29 cellular contexts compared by ENCODE assay signal in the genomic region with DNA sequence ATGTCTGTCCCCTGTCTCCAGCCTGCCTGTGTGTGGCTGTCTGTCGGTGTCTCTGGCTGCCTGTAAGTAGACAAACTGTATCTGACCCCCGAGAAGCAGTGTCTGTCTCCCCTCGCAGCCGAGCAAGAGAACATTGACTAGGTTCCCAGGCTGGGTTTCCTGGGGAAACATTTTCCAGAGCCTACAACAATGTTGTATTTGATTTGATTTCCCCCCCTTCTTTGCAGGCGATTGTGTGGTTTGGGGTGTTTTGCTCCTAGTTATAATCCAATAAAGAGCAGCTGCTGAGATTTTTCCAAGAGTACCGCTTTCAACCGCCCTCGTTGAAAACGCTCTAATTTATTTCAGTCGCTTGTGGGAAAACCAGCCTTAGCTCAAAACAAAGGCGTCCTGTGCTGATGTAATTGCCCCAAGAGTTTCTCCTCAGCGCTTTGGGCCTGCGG.
DNase-seq lines count a peak whose midpoint lies in the region; ATAC-seq, FAIRE-seq and TF ChIP-seq lines count a peak whose summit lies in the region.
"Had no signal": no experiment of that assay in that cellular context is flagged by ENCODE, and none has a peak within 500 bp of the region (broad histone marks: within the 10 kb centered on the region; RNA-seq: fewer than 3 reads in every experiment).

No MANE protein-coding gene starts in this region.

- TF ChIP-seq POLR2A in H1 (IDR thresholded peaks at IDR 0.05; ENCODE audit: control extremely low read depth in 1 of 2, low read depth in 2 of 2, low read length in 2 of 2), result no peak

- H3K79me2 ChIP-seq in H1 (ENCODE audit: control insufficient read depth in 1 of 2, insufficient read depth in 2 of 2, low read length in 2 of 2), result no peaks in the 10 kb centered on the region

- H3K36me3 ChIP-seq in H1 (ENCODE audit: control insufficient read depth in 2 of 4, insufficient read depth in 4 of 4, low read length in 3 of 4), result no peaks in the 10 kb centered on the region
- H3K36me3 ChIP-seq: ascending aorta, right lobe of liver, stomach, thyroid gland, vagina had no signal

- no peak overlapping the region for H3K4ac ChIP-seq in H1 (replicated peaks; ENCODE audit: insufficient read length, low read depth, low read length)

- no peak overlapping the region for H2AK5ac ChIP-seq in H1 (ENCODE audit: low read depth, low read length)

- 0 out of 2 replicates have a peak overlapping the region, but pooled peaks have one; percentile 46 for H2BK12ac ChIP-seq in H1 (ENCODE audit: low read depth, low read length)

- H3K27me3 ChIP-seq in H1 (replicated peaks in 1 of 4; ENCODE audit: control insufficient read depth in 3 of 4, extremely low read depth in 1 of 4, insufficient read depth in 3 of 4, low read length in 3 of 4), result no peaks in the 10 kb centered on the region; a peak in 1 of 7 replicates
- H3K27me3 ChIP-seq: ascending aorta, right lobe of liver, thyroid gland, vagina had no signal

- no peak overlapping the region for H4K91ac ChIP-seq in H1 (replicated peaks; ENCODE audit: insufficient read length, low read length)

- no peak for TF ChIP-seq EP300 in H1 (IDR thresholded peaks at IDR 0.05; ENCODE audit: borderline replicate concordance in 1 of 2, low read depth in 2 of 2, low read length in 2 of 2)

- POLR2A ChIA-PET in H1 (lab: Charles Lee; ENCODE audit: partially characterized antibody), result no interaction called here

- no peaks in the 10 kb centered on the region for H4K20me1 ChIP-seq in H1 (replicated peaks in 1 of 2; ENCODE audit: control insufficient read depth in 1 of 2, insufficient read depth in 2 of 2, low read length in 2 of 2)

- no peaks in the 10 kb centered on the region for H3K36me3 Mint-ChIP-seq in nephron (ENCODE audit: low read depth)
- H3K36me3 Mint-ChIP-seq: activated CD8-positive, alpha-beta memory T cell treated with anti-CD3 and anti-CD28 coated beads, Interleukin-2, amount 10 ng/mL, durations not matched to agents 7 days and 5 days; activated naive CD8-positive, alpha-beta T cell treated with anti-CD3 and anti-CD28 coated beads, Interleukin-2, amount 10 ng/mL, durations not matched to agents 7 days and 5 days; memory B cell; T-cell had no signal

- 0 out of 2 replicates have a peak overlapping the region, but pooled peaks have one; percentile 61 for H2BK20ac ChIP-seq in H1 (ENCODE audit: low read length)

- H2BK5ac ChIP-seq in H1 (ENCODE audit: low read depth, low read length), result no peak overlapping the region

- H3K56ac ChIP-seq in H1 (replicated peaks; ENCODE audit: insufficient read length, low read depth, low read length), result no peak overlapping the region

- H2BK15ac ChIP-seq in H1 (ENCODE audit: low read length), result no peak overlapping the region

- TF ChIP-seq CTCF in H1 (IDR thresholded peaks at IDR 0.05; ENCODE audit: control extremely low read depth in 1 of 3, insufficient read depth in 1 of 3, low read depth in 1 of 3, low read length in 3 of 3) (no peak), nephron (IDR thresholded peaks at IDR 0.05; ENCODE audit: unreplicated experiment in 3 of 3) (no peak)

- H3K4me1 ChIP-seq in H1 (replicated peaks in 1 of 4; ENCODE audit: control insufficient read depth in 3 of 4, insufficient read depth in 4 of 4, low read length in 3 of 4), result peaks cover 3 to 7% (median 6%) of the 10 kb centered on the region in 4 experiments; a peak in 6 of 7 replicates
- H3K4me1 ChIP-seq: right lobe of liver had no signal

- H3K4me3 Mint-ChIP-seq in nephron, result no peak overlapping the region
- H3K4me3 Mint-ChIP-seq: activated CD8-positive, alpha-beta memory T cell treated with anti-CD3 and anti-CD28 coated beads, Interleukin-2, amount 10 ng/mL, durations not matched to agents 7 days and 5 days; activated naive CD8-positive, alpha-beta T cell treated with anti-CD3 and anti-CD28 coated beads, Interleukin-2, amount 10 ng/mL, durations not matched to agents 7 days and 5 days; CD4-positive, alpha-beta T cell; HFFc6; memory B cell; T-cell had no signal

- FAIRE-seq in H1 (lab: Jason Lieb, UNC) (no peak), RCC 7860 (lab: Jason Lieb, UNC) (no peak)

- H3K4me2 ChIP-seq in H1 (ENCODE audit: insufficient read depth in 1 of 2, low read depth in 2 of 2, low read length in 2 of 2), result no peak overlapping the region

- no peak overlapping the region for H3K27ac ChIP-seq in H1 (ENCODE audit: low read depth, low read length)
- H3K27ac ChIP-seq: ascending aorta, right lobe of liver, RWPE1, stomach, vagina had no signal

- no peaks in the 10 kb centered on the region for H3K9me3 ChIP-seq in H1 (ENCODE audit: insufficient read depth in 2 of 2, low read depth in 1 of 2, low read length in 1 of 2)
- H3K9me3 ChIP-seq: ascending aorta, right lobe of liver, stomach, thyroid gland, vagina had no signal

- CTCF ChIA-PET in H1 (lab: Charles Lee; ENCODE audit: partially characterized antibody), result interaction anchor here (1.6 kb wide), 1 partner anchor 10 kb away, joined by 4 read pairs; no protein-coding TSS in a partner anchor

- no peak overlapping the region for H2AFZ ChIP-seq in H1 (ENCODE audit: low read length)

- ATAC-seq in left cardiac atrium, result no peak
- ATAC-seq: activated CD8-positive, alpha-beta memory T cell treated with anti-CD3 and anti-CD28 coated beads, Interleukin-2, amount 10 ng/mL, durations not matched to agents 7 days and 5 days; left lobe of liver; right lobe of liver; T-cell had no signal

- no peak overlapping the region for H2BK120ac ChIP-seq in H1 (replicated peaks; ENCODE audit: low read depth, low read length)

- H3K23me2 ChIP-seq in H1 (ENCODE audit: low read depth, low read length), result no peaks in the 10 kb centered on the region

- H4K8ac ChIP-seq in H1 (ENCODE audit: extremely low read depth, insufficient read depth, low read length), result no peak overlapping the region

- 94% methylated on average over 13 of the region's 13 CpGs; no CpG with 5 or more reads in 1 of the 2 experiments for WGBS in H1 (ENCODE audit: extremely low coverage in 1 of 2, insufficient coverage in 1 of 2, insufficient read length in 1 of 2, insufficient replicate concordance in 2 of 2, low coverage in 1 of 2, low lambda C conversion rate in 2 of 2, missing lambda C conversion rate in 1 of 2), 2 experiments

- H3K27ac Mint-ChIP-seq in nephron, result peak overlapping the region in 2 of 3 experiments; percentile 37 to 63
- H3K27ac Mint-ChIP-seq: activated CD8-positive, alpha-beta memory T cell treated with anti-CD3 and anti-CD28 coated beads, Interleukin-2, amount 10 ng/mL, durations not matched to agents 7 days and 5 days; activated naive CD8-positive, alpha-beta T cell treated with anti-CD3 and anti-CD28 coated beads, Interleukin-2, amount 10 ng/mL, durations not matched to agents 7 days and 5 days; CD4-positive, alpha-beta T cell; HFFc6; memory B cell; T-cell had no signal

- H3K9me3 Mint-ChIP-seq in nephron, result no peaks in the 10 kb centered on the region
- H3K9me3 Mint-ChIP-seq: activated naive CD8-positive, alpha-beta T cell treated with anti-CD3 and anti-CD28 coated beads, Interleukin-2, amount 10 ng/mL, durations not matched to agents 7 days and 5 days; CD4-positive, alpha-beta T cell; HFFc6; memory B cell; T-cell had no signal

- peaks cover 17% of the 10 kb centered on the region for H3K4me1 Mint-ChIP-seq in nephron
- H3K4me1 Mint-ChIP-seq: memory B cell had no signal

- H3K14ac ChIP-seq in H1 (ENCODE audit: insufficient read length), result no peak overlapping the region

- H3K79me1 ChIP-seq in H1 (ENCODE audit: low read depth, low read length), result no peaks in the 10 kb centered on the region

- peaks cover 88% of the 10 kb centered on the region for H3K27me3 Mint-ChIP-seq in nephron (ENCODE audit: low read depth)
- H3K27me3 Mint-ChIP-seq: CD4-positive, alpha-beta T cell had no signal

- no peak overlapping the region for H3K4me3 ChIP-seq in H1 (ENCODE audit: extremely low read depth in 1 of 4, insufficient read depth in 2 of 4, low read depth in 3 of 4, low read length in 4 of 4)
- H3K4me3 ChIP-seq: ascending aorta, right lobe of liver, stomach, thyroid gland, vagina had no signal

- intact Hi-C loops in cardiac septum (cut with DNase I), result no loop called here
- intact Hi-C loops in left cardiac atrium (cut with DNase I), result loop anchor here in 1 of 2 donors (10.0 kb wide), 1 partner anchor 165 kb away; no protein-coding TSS in a partner anchor

- no peak overlapping the region for H3K23ac ChIP-seq in H1 (ENCODE audit: insufficient read length)

- no peak overlapping the region for H3K9ac ChIP-seq in H1 (replicated peaks in 1 of 4; ENCODE audit: extremely low read depth in 1 of 4, low read depth in 3 of 4, low read length in 3 of 4)

- no peak overlapping the region for H3K18ac ChIP-seq in H1 (ENCODE audit: extremely low read depth, low read length)

- DNase-seq in cardiac septum (ENCODE audit: low spot score), result peak; percentile 12
- no peak for DNase-seq in left cardiac atrium
- DNase-seq in H1 (ENCODE audit: low read depth in 1 of 2, low spot score in 2 of 2), result no peak
- DNase-seq in superior temporal gyrus (ENCODE audit: extremely low spot score), result peak; percentile 46
- DNase-seq in T1000 (lab: John Stamatoyannopoulos, UW), result no peak
- DNase-seq in NCI-H524 treated with DMSO at 0.1 percent for 48 hours (lab: John Stamatoyannopoulos, UW), result no peak
- DNase-seq in RCC 7860 (ENCODE audit: low spot score), result no peak
- DNase-seq: activated CD4-positive, CD25-positive, alpha-beta regulatory T cell; activated CD8-positive, alpha-beta memory T cell treated with anti-CD3 and anti-CD28 coated beads, Interleukin-2, amount 10 ng/mL, durations not matched to agents 7 days and 5 days; activated gamma-delta T cell treated with Interleukin-2 at 50 U/mL for 16 hours; activated naive CD8-positive, alpha-beta T cell treated with anti-CD3 and anti-CD28 coated beads, Interleukin-2, amount 10 ng/mL, durations not matched to agents 7 days and 5 days; activated T-cell treated with anti-CD3 and anti-CD28 coated beads, Interleukin-2, amount 50 U/mL, for 48 hours; CD4-positive, alpha-beta T cell; DND-41; HFFc6; NCI-H1436; NCI-H446 treated with DMSO at 0.1 percent for 48 hours; NCI-H82; right lobe of liver; stimulated activated CD4-positive, alpha-beta T cell treated with anti-CD3 and anti-CD28 coated beads, Interleukin-4, amount 100 ng/mL, for 1 hour; stomach; T-cell; thyroid gland had no signal

- no peak for TF ChIP-seq RAD21 in H1 (IDR thresholded peaks at IDR 0.05 in 1 of 2, conservative IDR thresholded peaks at IDR 0.05 in 1 of 2; ENCODE audit: low read depth in 2 of 2, low read length in 2 of 2)

- no peak overlapping the region for H4K5ac ChIP-seq in H1 (ENCODE audit: insufficient read length, low read depth, low read length)

TF ChIP-seq in H1, 55 proteins besides CTCF, POLR2A, EP300 and RAD21 (continues in another document):
- no peak for TF ChIP-seq KDM4A (IDR thresholded peaks at IDR 0.05; ENCODE audit: low read depth, low read length, severe bottlenecking)
- no peak for TF ChIP-seq KDM1A (IDR thresholded peaks at IDR 0.05; ENCODE audit: borderline replicate concordance, low read length)
- TF ChIP-seq CEBPB (IDR thresholded peaks at IDR 0.05; ENCODE audit: low read depth, low read length), result no peak
- no peak for TF ChIP-seq KDM5A (IDR thresholded peaks at IDR 0.05; ENCODE audit: low read length)
- no peak for TF ChIP-seq JUND (IDR thresholded peaks at IDR 0.05; ENCODE audit: low read length)
- no peak for TF ChIP-seq CHD1 (IDR thresholded peaks at IDR 0.05; ENCODE audit: low read depth, low read length)
- TF ChIP-seq SIX5 (IDR thresholded peaks at IDR 0.05; ENCODE audit: low read depth, low read length), result no peak
- TF ChIP-seq FOSL1 (IDR thresholded peaks at IDR 0.05; ENCODE audit: insufficient read depth, low read depth, low read length), result no peak

Comparison
In these comparisons a context has a peak if more than half of its experiments do, and no peak if none do; other contexts are left out.
1. DNase-seq: peak in cardiac septum (single experiment) and superior temporal gyrus (single experiment); none in left cardiac atrium (single experiment), H1 (0 of 2), T1000 (single experiment), NCI-H524 treated with DMSO at 0.1 percent for 48 hours (single experiment) and RCC 7860 (single experiment).